ENCODE assay signal across 9 cellular contexts in the genomic region with DNA sequence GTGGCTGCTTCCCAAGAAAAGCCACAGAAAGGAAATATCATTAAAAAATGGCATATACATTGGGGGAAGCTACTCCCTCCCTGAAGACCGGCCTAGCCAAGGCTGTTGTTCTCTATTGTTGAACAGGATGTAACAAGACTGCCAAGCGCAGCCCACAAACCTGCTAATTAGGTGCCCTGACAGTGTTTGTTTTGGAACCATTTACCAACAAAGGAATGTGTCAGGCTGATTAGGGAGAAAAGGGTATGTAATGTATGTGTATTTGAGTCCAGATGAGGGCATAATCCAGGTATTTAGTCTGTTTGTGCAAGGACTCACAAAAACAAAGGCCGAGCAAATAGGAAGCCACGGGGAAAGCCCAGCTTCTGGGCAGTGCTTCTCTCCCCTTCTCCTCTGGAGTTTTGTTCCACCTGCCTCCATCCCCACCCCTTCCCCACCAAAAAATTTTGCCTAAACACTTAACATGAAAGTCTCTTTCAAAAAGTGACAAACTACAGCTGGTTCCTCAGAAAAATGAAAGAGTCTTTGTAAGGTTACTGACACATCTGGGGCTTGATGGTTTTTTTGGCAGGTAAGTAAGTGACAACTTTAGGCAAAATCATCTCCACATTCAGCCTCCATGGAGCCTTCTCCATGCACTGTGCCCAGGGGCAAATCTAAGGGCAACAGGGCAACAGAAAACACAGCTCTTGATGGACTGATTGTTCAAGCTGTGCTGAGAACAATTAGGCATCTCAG.
DNase-seq lines count a peak whose midpoint lies in the region; ATAC-seq and TF ChIP-seq lines count a peak whose summit lies in the region.
"Had no signal": no experiment of that assay in that cellular context is flagged by ENCODE, and none has a peak within 500 bp of the region (broad histone marks: within the 10 kb centered on the region; RNA-seq: fewer than 3 reads in every experiment).

No MANE protein-coding gene starts in this region.

- H3K4me3 Mint-ChIP-seq in chondrocyte (ENCODE audit: unreplicated experiment) = no peak overlapping the region
- no peak overlapping the region for H3K4me3 Mint-ChIP-seq in naive B cell

- DNase-seq in DMS53 treated with DMSO at 0.1 percent for 48 hours (lab: John Stamatoyannopoulos, UW; ENCODE audit: unreplicated experiment) (peak; percentile 55), NCI-H2029 treated with DMSO at 0.1 percent for 48 hours (lab: John Stamatoyannopoulos, UW) (peak; percentile 85), chondrocyte (ENCODE audit: low spot score) (no peak), naive B cell (no peak), hepatic stellate cell (ENCODE audit: low spot score) (no peak), GM13976 (ENCODE audit: low spot score) (no peak)
- no peak for DNase-seq in NK-92 treated with Interleukin-12 subunit alpha and Interleukin-12 subunit beta, amount 100 ng/mL, for 24 hours (lab: John Stamatoyannopoulos, UW)
- DNase-seq: activated naive CD4-positive, alpha-beta T cell had no signal

- H3K27me3 Mint-ChIP-seq in chondrocyte (ENCODE audit: low read depth) (no peaks in the 10 kb centered on the region), naive B cell (no peaks in the 10 kb centered on the region)

- ATAC-seq in naive B cell (ENCODE audit: low read depth in 2 of 2) (no peak), GM18519 (IDR thresholded peaks at IDR 0.05; ENCODE audit: low FRiP score, unreplicated experiment) (no peak)

- H3K9me3 Mint-ChIP-seq in chondrocyte (ENCODE audit: low read depth) (no peaks in the 10 kb centered on the region), naive B cell (no peaks in the 10 kb centered on the region)

- in situ Hi-C loops in GM13976 (cut with MboI; ENCODE audit: low sequenced_read_pairs, unreplicated experiment) = no loop called here

- H3K36me3 Mint-ChIP-seq in chondrocyte (ENCODE audit: low read depth) = no peaks in the 10 kb centered on the region
- peaks cover 0 to 8% of the 10 kb centered on the region in 2 donors for H3K36me3 Mint-ChIP-seq in naive B cell

- TF ChIP-seq CTCF in chondrocyte (IDR thresholded peaks at IDR 0.05) (no peak), GM13976 (IDR thresholded peaks at IDR 0.05; ENCODE audit: borderline replicate concordance, control extremely low read depth, extremely low read depth, insufficient read depth, missing control alignments) (no peak)

- H3K4me1 Mint-ChIP-seq in chondrocyte (ENCODE audit: low read depth) = peaks cover 14% of the 10 kb centered on the region
- H3K4me1 Mint-ChIP-seq in naive B cell = peaks cover 0 to 10% (median 9%) of the 10 kb centered on the region in 3 donors

- H3K27ac Mint-ChIP-seq in chondrocyte (ENCODE audit: unreplicated experiment) = peak overlapping the region; percentile 70
- peak overlapping the region in 4 of 6 donors; percentile 7 to 78 (median 32) for H3K27ac Mint-ChIP-seq in naive B cell

Comparison
In these comparisons a context has a peak if more than half of its experiments do, and no peak if none do; other contexts are left out.
1. DNase-seq: peak in DMS53 treated with DMSO at 0.1 percent for 48 hours (single experiment) and NCI-H2029 treated with DMSO at 0.1 percent for 48 hours (single experiment); none in chondrocyte (single experiment), naive B cell (single experiment), hepatic stellate cell (single experiment), GM13976 (single experiment) and NK-92 treated with Interleukin-12 subunit alpha and Interleukin-12 subunit beta, amount 100 ng/mL, for 24 hours (single experiment).